Comparison of ENCODE assay signal across 22 cellular contexts in the genomic region with DNA sequence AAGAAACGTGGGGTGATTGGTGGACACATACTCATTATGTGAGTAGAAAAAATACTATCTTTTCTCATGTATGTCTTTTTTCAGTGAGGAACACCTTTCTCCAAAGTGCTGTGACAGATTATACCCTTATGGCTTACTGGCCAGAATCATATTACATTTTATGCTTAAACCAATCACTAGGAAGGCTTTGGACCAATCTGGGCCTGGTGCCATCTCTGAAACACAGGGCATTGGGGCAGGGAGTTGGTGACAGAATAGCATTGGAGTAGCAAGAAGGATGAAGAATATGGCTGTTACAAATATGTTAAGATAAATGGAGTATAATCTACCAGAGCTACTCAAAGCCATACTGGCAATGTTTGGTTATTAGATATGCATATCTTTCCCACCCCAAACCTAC. TPM values are rescaled to one million over a fixed set of nuclear protein-coding genes. Genes with fewer than 3 reads are reported as not detected.
DNase-seq lines count a peak whose midpoint lies in the region; ATAC-seq and TF ChIP-seq lines count a peak whose summit lies in the region.
"Had no signal": no experiment of that assay in that cellular context is flagged by ENCODE, and none has a peak within 500 bp of the region (broad histone marks: within the 10 kb centered on the region; RNA-seq: fewer than 3 reads in every experiment).

No MANE protein-coding gene starts in this region.

- no CpG with 5 or more reads among the region's 1 CpG for WGBS in H9 (ENCODE audit: extremely low coverage, insufficient read length, low lambda C conversion rate)
- 85 to 91% methylated on average over 1 of the region's 1 CpG for WGBS in esophagus squamous epithelium, 2 donors

- H3K27me3 Mint-ChIP-seq in activated naive CD8-positive, alpha-beta T cell, result no peaks in the 10 kb centered on the region
- H3K27me3 Mint-ChIP-seq in activated naive CD8-positive, alpha-beta T cell treated with anti-CD3 and anti-CD28 coated beads, Interleukin-2, amount 50 U/mL, for 24 hours, result no peaks in the 10 kb centered on the region
- no peaks in the 10 kb centered on the region for H3K27me3 Mint-ChIP-seq in H9 (ENCODE audit: low read depth)
- H3K27me3 Mint-ChIP-seq: activated naive CD4-positive, alpha-beta T cell treated with anti-CD3 and anti-CD28 coated beads, Interleukin-2, amount 10 ng/mL, durations not matched to agents 7 days and 5 days had no signal

- no peaks in the 10 kb centered on the region for H3K23me2 ChIP-seq in H9 (ENCODE audit: insufficient read length, low read depth, low read length, poor library complexity, severe bottlenecking)

- no peak overlapping the region for H2AK5ac ChIP-seq in H9 (ENCODE audit: insufficient read length, low read length)

- peak overlapping the region; percentile 45 for H2BK5ac ChIP-seq in H9 (ENCODE audit: insufficient read length, low read length)

- H3K36me3 ChIP-seq in adipocyte (ENCODE audit: control insufficient read depth, insufficient read depth, low read length, severe bottlenecking), result peaks cover 13% of the 10 kb centered on the region
- H3K36me3 ChIP-seq in parathyroid adenoma (ENCODE audit: control insufficient read depth, insufficient read depth, low read length), result no peaks in the 10 kb centered on the region
- peaks cover 0 to 14% (median 0%) of the 10 kb centered on the region in 3 donors for H3K36me3 ChIP-seq in esophagus squamous epithelium

- H3K9me3 ChIP-seq in H9 (ENCODE audit: control insufficient read depth, low read depth, low read length) (no peaks in the 10 kb centered on the region), adipocyte (ENCODE audit: control insufficient read depth, low read length) (no peaks in the 10 kb centered on the region), parathyroid adenoma (ENCODE audit: control insufficient read depth, low read length) (no peaks in the 10 kb centered on the region), esophagus squamous epithelium (no peaks in the 10 kb centered on the region)
- H3K9me3 ChIP-seq: left lung, tibial nerve had no signal

- no peak overlapping the region for H3K18ac ChIP-seq in H9 (ENCODE audit: insufficient read length, low read depth, low read length)

- H3K27me3 ChIP-seq in H9 (ENCODE audit: insufficient read depth, low read length) (no peaks in the 10 kb centered on the region), adipocyte (replicated peaks; ENCODE audit: control insufficient read depth, insufficient read depth, low read length) (no peaks in the 10 kb centered on the region), parathyroid adenoma (ENCODE audit: control insufficient read depth, insufficient read depth, low read length) (no peaks in the 10 kb centered on the region), esophagus squamous epithelium (no peaks in the 10 kb centered on the region)
- H3K27me3 ChIP-seq: left lung, SJCRH30, tibial nerve had no signal

- ATAC-seq in activated naive CD8-positive, alpha-beta T cell treated with anti-CD3 and anti-CD28 coated beads, Interleukin-2, amount 50 U/mL, for 24 hours, result no peak
- ATAC-seq: left lung, Panc1 had no signal

- H3K9ac ChIP-seq in H9 (ENCODE audit: extremely low read depth, insufficient read length, low read length) (no peak overlapping the region), adipocyte (ENCODE audit: low read length) (no peak overlapping the region), parathyroid adenoma (no peak overlapping the region)

- H3T11ph ChIP-seq in H9 (ENCODE audit: low read length), result no peak overlapping the region

- no peak overlapping the region for H3K56ac ChIP-seq in H9 (ENCODE audit: insufficient read length, low read depth, low read length)

- no peak overlapping the region for H2BK120ac ChIP-seq in H9 (ENCODE audit: low read depth, low read length, poor library complexity, severe bottlenecking)

- H3K4me3 ChIP-seq in adipocyte (ENCODE audit: low read length) (peak overlapping the region; percentile 22), parathyroid adenoma (ENCODE audit: low read depth, low read length) (no peak overlapping the region), esophagus squamous epithelium (no peak overlapping the region)
- H3K4me3 ChIP-seq: left lung, SJCRH30, tibial nerve had no signal

- no peak overlapping the region for H3K4me3 Mint-ChIP-seq in activated naive CD8-positive, alpha-beta T cell
- no peak overlapping the region for H3K4me3 Mint-ChIP-seq in activated naive CD8-positive, alpha-beta T cell treated with anti-CD3 and anti-CD28 coated beads, Interleukin-2, amount 50 U/mL, for 24 hours
- peak overlapping the region in 1 of 2 experiments; percentile 54; a peak in 2 of 5 replicates for H3K4me3 Mint-ChIP-seq in H9
- H3K4me3 Mint-ChIP-seq: activated naive CD4-positive, alpha-beta T cell treated with anti-CD3 and anti-CD28 coated beads, Interleukin-2, amount 10 ng/mL, durations not matched to agents 7 days and 5 days; mesothelial cell of epicardium; neural crest cell; T-helper 1 cell treated with Interleukin-12 subunit alpha and Interleukin-12 subunit beta and Interleukin-4 antibody, amounts not matched to agents 30 μg/mL and 1 μg/mL, for 36 hours had no signal

- H2BK12ac ChIP-seq in H9 (ENCODE audit: insufficient read length, low read depth, low read length), result no peak overlapping the region

- no peak overlapping the region for H2BK20ac ChIP-seq in H9 (ENCODE audit: low read depth, low read length, poor library complexity, severe bottlenecking)

- H3K27ac ChIP-seq in H9 (ENCODE audit: insufficient read length, low read depth, low read length) (peak overlapping the region; percentile 31), parathyroid adenoma (peak overlapping the region; percentile 30), esophagus squamous epithelium (no peak overlapping the region)
- H3K27ac ChIP-seq: SJCRH30, tibial nerve, WERI-Rb-1 had no signal

- no peak overlapping the region for H4K8ac ChIP-seq in H9 (replicated peaks; ENCODE audit: insufficient read length, low read depth, low read length)

- H3K27ac Mint-ChIP-seq in activated naive CD8-positive, alpha-beta T cell, result peak overlapping the region; percentile 66
- H3K27ac Mint-ChIP-seq in activated naive CD8-positive, alpha-beta T cell treated with anti-CD3 and anti-CD28 coated beads, Interleukin-2, amount 50 U/mL, for 24 hours, result no peak overlapping the region
- peak overlapping the region; percentile 92 to 99 (median 95); a peak in 6 of 7 replicates for H3K27ac Mint-ChIP-seq in H9
- H3K27ac Mint-ChIP-seq: T-helper 1 cell treated with Interleukin-12 subunit alpha and Interleukin-12 subunit beta and Interleukin-4 antibody, amounts not matched to agents 30 μg/mL and 1 μg/mL, for 36 hours had no signal

- no peak overlapping the region for H3K14ac ChIP-seq in H9 (ENCODE audit: insufficient read depth, low read length)

- peaks cover under 1% of the 10 kb centered on the region for H3K79me1 ChIP-seq in H9 (ENCODE audit: insufficient read depth, low read depth, low read length, poor library complexity, severe bottlenecking)

- CTCF ChIA-PET in GM10248 (lab: Yijun Ruan, JAX), result interaction anchor here (1.2 to 5.1 kb wide), 5 partner anchors 9 to 153 kb away, joined by 4 to 36 read pairs (median 8); partner anchors contain the start of gene UGP2

- POLR2A ChIA-PET in GM10248 (lab: Yijun Ruan, JAX), result interaction anchor here (1.5 kb wide), 1 partner anchor 11 kb away, joined by 4 read pairs; the partner anchor contains the start of gene UGP2

- H4K20me1 ChIP-seq in H9 (ENCODE audit: control insufficient read depth, insufficient read depth, insufficient read length), result no peaks in the 10 kb centered on the region

- H3K4ac ChIP-seq in H9 (ENCODE audit: low read depth, low read length), result no peak overlapping the region

- TF ChIP-seq POLR2A in esophagus squamous epithelium (IDR thresholded peaks at IDR 0.05), result no peak

- H3K4me2 ChIP-seq in H9 (ENCODE audit: insufficient read depth, insufficient read length, low read length), result peak overlapping the region; percentile 22
- H3K4me2 ChIP-seq in parathyroid adenoma (ENCODE audit: low read length), result no peak overlapping the region

- H2AFZ ChIP-seq in H9 (ENCODE audit: low read length) (no peak overlapping the region), parathyroid adenoma (no peak overlapping the region)

- no peak for DNase-seq in activated naive CD8-positive, alpha-beta T cell treated with anti-CD3 and anti-CD28 coated beads, Interleukin-2, amount 50 U/mL, for 24 hours
- DNase-seq in H9, result no peak
- DNase-seq in adipocyte (ENCODE audit: low read depth), result no peak
- no peak for DNase-seq in esophagus squamous epithelium (lab: John Stamatoyannopoulos, UW)
- DNase-seq in C1 segment of cervical spinal cord (lab: John Stamatoyannopoulos, UW), result no peak
- no peak for DNase-seq in GM10248 (ENCODE audit: extremely low spot score)
- DNase-seq: activated CD4-positive, alpha-beta T cell treated with anti-CD3 and anti-CD28 coated beads, Interleukin-2, amount 50 U/mL, for 48 hours; activated naive CD4-positive, alpha-beta T cell treated with anti-CD3 and anti-CD28 coated beads, Interleukin-2, amount 10 ng/mL, durations not matched to agents 7 days and 5 days; HCEC 1CT; left lung; NCI-H748 treated with DMSO at 0.1 percent for 48 hours; SJCRH30; small intestine; stimulated activated naive CD4-positive, alpha-beta T cell treated with Interleukin-2 at 50 U/mL for 16 hours; WERI-Rb-1 had no signal

- H4K5ac ChIP-seq in H9 (ENCODE audit: insufficient read length, low read depth, low read length), result no peak overlapping the region

- no peak overlapping the region for H4K91ac ChIP-seq in H9 (ENCODE audit: insufficient read length, low read depth, low read length)

- H3K9me3 Mint-ChIP-seq in activated naive CD8-positive, alpha-beta T cell (ENCODE audit: low read depth), result peaks cover 7% of the 10 kb centered on the region
- peaks cover 10% of the 10 kb centered on the region for H3K9me3 Mint-ChIP-seq in activated naive CD8-positive, alpha-beta T cell treated with anti-CD3 and anti-CD28 coated beads, Interleukin-2, amount 50 U/mL, for 24 hours
- H3K9me3 Mint-ChIP-seq in H9, result no peaks in the 10 kb centered on the region
- H3K9me3 Mint-ChIP-seq: mesothelial cell of epicardium, neural crest cell had no signal

- no peak for TF ChIP-seq CTCF in H9 (conservative IDR thresholded peaks at IDR 0.05)
- TF ChIP-seq CTCF in parathyroid adenoma (IDR thresholded peaks at IDR 0.05), result no peak
- no peak for TF ChIP-seq CTCF in esophagus squamous epithelium (IDR thresholded peaks at IDR 0.05)
- no peak for TF ChIP-seq CTCF in GM10248 (IDR thresholded peaks at IDR 0.05; ENCODE audit: control extremely low read depth, extremely low read depth, low read depth, missing control alignments)

- H3K79me2 ChIP-seq in H9 (ENCODE audit: insufficient read depth, low read length) (peaks cover 57% of the 10 kb centered on the region), parathyroid adenoma (peaks cover 14% of the 10 kb centered on the region)

- peaks cover 92% of the 10 kb centered on the region for H3K4me1 Mint-ChIP-seq in activated naive CD8-positive, alpha-beta T cell (ENCODE audit: low read depth)
- H3K4me1 Mint-ChIP-seq in activated naive CD8-positive, alpha-beta T cell treated with anti-CD3 and anti-CD28 coated beads, Interleukin-2, amount 50 U/mL, for 24 hours, result peaks cover 80% of the 10 kb centered on the region
- H3K4me1 Mint-ChIP-seq in H9, result peaks cover 90 to 91% of the 10 kb centered on the region in 2 experiments

- peaks cover 29% of the 10 kb centered on the region for H3K4me1 ChIP-seq in H9 (ENCODE audit: insufficient read depth, low read length)
- H3K4me1 ChIP-seq in adipocyte (ENCODE audit: control insufficient read depth, insufficient read depth, low read length), result peaks cover 84% of the 10 kb centered on the region
- H3K4me1 ChIP-seq in parathyroid adenoma, result peaks cover 33% of the 10 kb centered on the region
- H3K4me1 ChIP-seq in esophagus squamous epithelium, result peaks cover 0 to 74% (median 4%) of the 10 kb centered on the region in 3 donors
- H3K4me1 ChIP-seq: SJCRH30 had no signal

- no peak overlapping the region for H3K23ac ChIP-seq in H9 (ENCODE audit: insufficient read length, low read depth, low read length)

- H2BK15ac ChIP-seq in H9 (ENCODE audit: low read depth, low read length), result no peak overlapping the region

- intact Hi-C loops in esophagus squamous epithelium (cut with DNase I), result no loop called here

- peaks cover 11% of the 10 kb centered on the region for H3K36me3 Mint-ChIP-seq in activated naive CD8-positive, alpha-beta T cell
- peaks cover 20% of the 10 kb centered on the region for H3K36me3 Mint-ChIP-seq in activated naive CD8-positive, alpha-beta T cell treated with anti-CD3 and anti-CD28 coated beads, Interleukin-2, amount 50 U/mL, for 24 hours (ENCODE audit: low read depth)
- peaks cover 9 to 58% (median 55%) of the 10 kb centered on the region in 3 experiments; a peak in 6 of 7 replicates for H3K36me3 Mint-ChIP-seq in H9 (ENCODE audit: insufficient read depth in 1 of 3, low read depth in 3 of 3)

RNA-seq across cellular contexts. Expression of gene UGP2, which starts 10.2 kb away (rescaled TPM):
- total RNA-seq in H9 (2021) (848 and 883 TPM in 2 replicates), esophagus squamous epithelium (100 to 1,000 TPM in 2 of 4 donors, 10 to 100 TPM in 2; 70.1 to 110 (median 99.5) TPM)

Comparison
In these comparisons a context has a peak if more than half of its experiments do, and no peak if none do; other contexts are left out.
1. H3K27ac ChIP-seq: peak in H9 (single experiment) and parathyroid adenoma (single experiment); none in esophagus squamous epithelium (0 of 4).